Comparison of ENCODE assay signal across 26 cellular contexts in genomic region chr2:184927040-184927439, GRCh38.
"Had no signal": no experiment of that assay in that cellular context is flagged by ENCODE, and none has a peak within 500 bp of the region (broad histone marks: within the 10 kb centered on the region; RNA-seq: fewer than 3 reads in every experiment).

No MANE protein-coding gene starts in this region.

- H3K79me2 ChIP-seq: hepatocyte, parathyroid adenoma had no signal

- H3K4me3 Mint-ChIP-seq: mesothelial cell of epicardium; natural killer cell; nephron progenitor cell; neural progenitor cell; stimulated activated naive B cell treated with anti-CD40 and anti-IgM and Interleukin-4, amounts not matched to agents 10 μg/mL and 1 μg/mL and 100 μg/mL, for 72 hours; stimulated activated naive CD8-positive, alpha-beta T cell treated with anti-CD3 and anti-CD28 coated beads, Interleukin-15, Interleukin-2, amounts not matched to agents 100 ng/mL and 50 ng/mL, for 24 hours had no signal

- H3K27me3 ChIP-seq: hepatocyte, neural progenitor cell, neutrophil, right atrium auricular region, right lobe of liver, suprapubic skin, tibial artery, upper lobe of right lung had no signal

- H3K36me3 ChIP-seq: left ventricle myocardium inferior, neural progenitor cell, neutrophil, right atrium auricular region, right lobe of liver, suprapubic skin, thoracic aorta, tibial artery, upper lobe of right lung had no signal

- H3K36me3 Mint-ChIP-seq: neural progenitor cell; stimulated activated naive B cell treated with anti-CD40 and anti-IgM and Interleukin-4, amounts not matched to agents 10 μg/mL and 1 μg/mL and 100 μg/mL, for 72 hours had no signal

- H3K4me3 ChIP-seq: hepatocyte, left ventricle myocardium inferior, lung, neural progenitor cell, psoas muscle, right atrium auricular region, right lobe of liver, smooth muscle cell, suprapubic skin, thoracic aorta, tibial artery, upper lobe of right lung had no signal

- H3K4me2 ChIP-seq: hepatocyte, neural progenitor cell, smooth muscle cell had no signal

- H2AFZ ChIP-seq: hepatocyte, neural progenitor cell, parathyroid adenoma had no signal

- H3K9me3 ChIP-seq: neutrophil, psoas muscle, right lobe of liver, suprapubic skin, upper lobe of right lung had no signal

- H3K27ac Mint-ChIP-seq: mesothelial cell of epicardium; naive B cell; natural killer cell; nephron progenitor cell; neural progenitor cell; stimulated activated naive B cell treated with anti-CD40 and anti-IgM and Interleukin-4, amounts not matched to agents 10 μg/mL and 1 μg/mL and 100 μg/mL, for 72 hours; stimulated activated naive CD8-positive, alpha-beta T cell treated with anti-CD3 and anti-CD28 coated beads, Interleukin-15, Interleukin-2, amounts not matched to agents 100 ng/mL and 50 ng/mL, for 24 hours had no signal

- H3K27ac ChIP-seq: hepatocyte, left ventricle myocardium inferior, neural progenitor cell, neutrophil, parathyroid adenoma, psoas muscle, right atrium auricular region, right lobe of liver, suprapubic skin, thoracic aorta, tibial artery, upper lobe of right lung had no signal

- H3K4me1 ChIP-seq: left ventricle myocardium inferior, neural progenitor cell, parathyroid adenoma, psoas muscle, right atrium auricular region, right lobe of liver, suprapubic skin, tibial artery, upper lobe of right lung had no signal

- H3K4me1 Mint-ChIP-seq: mesothelial cell of epicardium; naive B cell; natural killer cell; nephron progenitor cell; neural progenitor cell; stimulated activated naive B cell treated with anti-CD40 and anti-IgM and Interleukin-4, amounts not matched to agents 10 μg/mL and 1 μg/mL and 100 μg/mL, for 72 hours had no signal

- H3K9ac ChIP-seq: neural progenitor cell, parathyroid adenoma had no signal

- DNase-seq: islet precursor cell; left ventricle myocardium inferior; mesendoderm; naive B cell; natural killer cell; nephron progenitor cell; occipital lobe; psoas muscle; right lobe of liver; stimulated activated CD4-positive, alpha-beta T cell treated with anti-CD3 and anti-CD28 coated beads, Interleukin-1b, Interleukin-23, amount 100 ng/mL, for 48 hours; stimulated activated CD4-positive, alpha-beta T cell treated with anti-CD3 and anti-CD28 coated beads, Interleukin-2, amount 100 ng/mL, for 48 hours; stimulated activated naive B cell treated with anti-CD40 and anti-IgM and Interleukin-4, amounts not matched to agents 10 μg/mL and 1 μg/mL and 100 μg/mL, for 72 hours; tibial artery; trophoblast cell; upper lobe of right lung had no signal

- H3K27me3 Mint-ChIP-seq: naive B cell; stimulated activated naive B cell treated with anti-CD40 and anti-IgM and Interleukin-4, amounts not matched to agents 10 μg/mL and 1 μg/mL and 100 μg/mL, for 72 hours; stimulated activated naive CD8-positive, alpha-beta T cell treated with anti-CD3 and anti-CD28 coated beads, Interleukin-15, Interleukin-2, amounts not matched to agents 100 ng/mL and 50 ng/mL, for 24 hours had no signal
